8 cellular contexts compared by ENCODE assay signal in the genomic region with DNA sequence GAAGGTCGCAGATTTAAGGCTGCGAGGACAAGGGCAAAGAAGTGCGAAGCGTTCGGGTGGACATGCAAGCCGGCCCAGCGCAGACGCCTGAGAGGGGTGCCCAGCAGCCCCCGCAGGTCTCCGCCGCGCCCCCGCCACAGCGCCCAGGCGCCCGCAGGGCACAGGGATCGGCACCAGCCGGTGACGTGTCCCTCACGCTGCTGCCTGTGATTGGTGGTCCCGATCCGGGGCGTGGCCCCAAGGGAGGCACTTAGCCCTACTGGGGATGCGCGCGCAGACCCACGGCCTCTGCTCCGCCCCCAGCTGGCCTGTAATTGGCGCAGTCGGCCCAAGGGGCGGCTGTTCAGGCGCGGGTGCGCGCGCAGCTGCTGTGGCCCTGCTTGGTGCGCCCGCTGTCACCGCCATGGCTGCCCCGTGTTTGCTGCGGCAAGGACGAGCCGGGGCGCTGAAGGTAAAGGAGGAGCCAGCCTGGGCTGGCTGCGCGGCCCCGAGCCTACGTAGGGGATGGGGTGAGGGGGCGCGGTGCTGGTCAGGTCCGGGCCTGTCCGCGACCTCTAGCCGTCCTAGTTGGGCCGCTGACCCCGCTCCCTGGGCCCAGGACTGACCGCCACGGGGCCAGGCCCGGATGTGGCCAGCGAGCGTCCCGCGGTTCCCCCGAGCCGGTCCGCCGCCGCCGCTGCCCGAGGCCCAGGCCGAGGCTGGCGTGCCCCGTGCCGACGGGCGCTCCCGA. TPM values are rescaled to one million over a fixed set of nuclear protein-coding genes. Genes with fewer than 3 reads are reported as not detected.
A peak's percentile ranks its signal among the peaks of the same experiment; 100 is the strongest.
DNase-seq lines count a peak whose midpoint lies in the region; ATAC-seq lines count a peak whose summit lies in the region.

A gene (plus strand): TSS at position 379 of the 730 bp plus-strand sequence. CDS start 25 bp downstream, at position 404.

- H3K4me3 Mint-ChIP-seq in effector memory CD8-positive, alpha-beta T cell, result peak within 1 kb of the TSS; percentile 86 to 92
- peak within 1 kb of the TSS; percentile 97 for H3K4me3 Mint-ChIP-seq in memory B cell

- H3K36me3 Mint-ChIP-seq in effector memory CD8-positive, alpha-beta T cell (ENCODE audit: insufficient read depth), result peaks cover 38% of the 10 kb centered on the region
- H3K36me3 Mint-ChIP-seq in memory B cell, result peaks cover 3% of the 10 kb centered on the region

- DNase-seq in COLO668 (lab: John Stamatoyannopoulos, UW; ENCODE audit: unreplicated experiment) (peak; percentile 100), HT1080 (ENCODE audit: low read depth) (peak; percentile 98), NOMO-1 treated with DMSO at 0.1 percent for 48 hours (lab: John Stamatoyannopoulos, UW; ENCODE audit: unreplicated experiment) (peak; percentile 98), memory B cell (ENCODE audit: low spot score in 2 of 2) (peak; percentile 93 to 97)
- DNase-seq in activated CD8-positive, alpha-beta memory T cell treated with anti-CD3 and anti-CD28 coated beads for 4 hours (ENCODE audit: low read depth in 2 of 2), result peak; percentile 100
- peak; percentile 96 to 99 (median 98) for DNase-seq in effector memory CD8-positive, alpha-beta T cell
- peak; percentile 100 for DNase-seq in stimulated activated CD8-positive, alpha-beta memory T cell treated with anti-CD3 and anti-CD28 coated beads, Interleukin-12 subunit alpha, Interleukin-12 subunit beta, amount 100 ng/mL, for 24 hours (ENCODE audit: extremely low read depth)

- peaks cover 8 to 9% of the 10 kb centered on the region in 2 donors for H3K4me1 Mint-ChIP-seq in effector memory CD8-positive, alpha-beta T cell (ENCODE audit: low read depth in 2 of 2)
- peaks cover 8% of the 10 kb centered on the region for H3K4me1 Mint-ChIP-seq in memory B cell

- ATAC-seq in GM21360 (IDR thresholded peaks at IDR 0.05; ENCODE audit: unreplicated experiment) (peak; percentile 85), memory B cell (ENCODE audit: low read depth) (peak; percentile 90)
- ATAC-seq in effector memory CD8-positive, alpha-beta T cell (replicated peaks), result peak; percentile 90

- peak within 1 kb of the TSS; percentile 95 to 98 for H3K27ac Mint-ChIP-seq in effector memory CD8-positive, alpha-beta T cell
- H3K27ac Mint-ChIP-seq in memory B cell, result peak within 1 kb of the TSS; percentile 92

- H3K27me3 Mint-ChIP-seq in effector memory CD8-positive, alpha-beta T cell, result no peaks in the 10 kb centered on the region
- no peaks in the 10 kb centered on the region for H3K27me3 Mint-ChIP-seq in memory B cell

- no peaks in the 10 kb centered on the region for H3K9me3 Mint-ChIP-seq in effector memory CD8-positive, alpha-beta T cell
- H3K9me3 Mint-ChIP-seq in memory B cell, result no peaks in the 10 kb centered on the region

RNA-seq across cellular contexts. Expression of the gene that starts here (rescaled TPM):
- 57.5 and 64.9 TPM in 2 replicates for total RNA-seq in HT1080 (2014; rRNA removed; shearing (Covaris generic))
- 37.9 and 39.7 TPM in 2 replicates for polyA plus RNA-seq in HT1080 (2015; cell fraction: cytosol; rRNA removed)
- 49.5 and 52.0 TPM in 2 replicates for polyA plus RNA-seq in HT1080 (2015; cell fraction: nucleus; rRNA removed)

Comparison
In these comparisons a context has a peak if more than half of its experiments do, and no peak if none do; other contexts are left out.
1. Peak in every context shown above with its lines: DNase-seq and ATAC-seq.